In the genomic region with DNA sequence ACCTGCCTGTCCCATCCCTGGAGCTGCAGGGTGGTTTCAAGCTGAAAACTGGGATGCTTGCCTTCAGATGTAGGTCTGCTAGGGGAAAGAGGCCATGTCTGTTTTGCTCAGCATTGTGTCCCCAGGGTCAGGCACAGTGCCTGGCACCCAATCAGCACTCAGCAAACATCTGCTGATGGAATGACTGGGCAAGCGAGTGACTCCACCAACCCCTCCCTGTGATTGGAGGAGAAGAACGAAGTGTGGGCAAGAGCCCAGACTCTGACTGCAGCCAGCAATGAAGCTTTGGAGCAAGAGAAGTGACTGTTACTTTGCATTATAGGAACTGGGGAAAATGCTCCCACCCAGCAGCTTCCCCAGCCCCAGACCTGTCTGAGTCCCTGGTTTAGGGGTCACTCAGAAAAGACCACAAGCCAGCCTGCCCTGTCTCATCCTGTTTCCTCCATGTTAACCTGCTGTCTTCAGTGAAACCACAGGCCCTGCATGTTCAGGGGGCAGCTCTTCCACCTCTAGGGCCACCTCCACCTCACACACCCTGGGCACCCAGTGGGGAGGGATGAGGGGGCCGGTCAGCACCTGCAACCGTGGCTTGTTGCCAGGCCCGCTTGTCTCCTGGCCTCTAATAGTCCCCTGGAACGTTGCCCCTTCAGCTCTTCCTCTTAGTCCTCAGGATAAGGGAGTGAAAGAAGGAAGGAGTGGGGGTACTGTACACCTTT, we compare ENCODE assay signal across 15 cellular contexts.
DNase-seq lines count a peak whose midpoint lies in the region; ATAC-seq and TF ChIP-seq lines count a peak whose summit lies in the region.
"Had no signal": no experiment of that assay in that cellular context is flagged by ENCODE, and none has a peak within 500 bp of the region (broad histone marks: within the 10 kb centered on the region; RNA-seq: fewer than 3 reads in every experiment).

No MANE protein-coding gene starts in this region.

- DNase-seq in LNCaP clone FGC (ENCODE audit: low read depth) (peak; percentile 33), dorsolateral prefrontal cortex (peak; percentile 17 to 97 (median 92)), inferior parietal cortex (ENCODE audit: extremely low spot score) (peak; percentile 87), substantia nigra (lab: John Stamatoyannopoulos, UW) (peak in 47 of 49 donors; percentile 46 to 96 (median 84)), NCI-H2107 treated with DMSO at 0.1 percent for 48 hours (lab: John Stamatoyannopoulos, UW; ENCODE audit: unreplicated experiment) (no peak), PC-9 (no peak)
- DNase-seq in activated CD8-positive, alpha-beta T cell treated with anti-CD3 and anti-CD28 coated beads, Interleukin-2, amount 10 ng/mL, durations not matched to agents 7 days and 5 days = no peak
- DNase-seq: activated CD4-positive, alpha-beta T cell treated with anti-CD3 and anti-CD28 coated beads for 1 hour; activated naive CD8-positive, alpha-beta T cell treated with anti-CD3 and anti-CD28 coated beads, Interleukin-2, amount 50 U/mL, for 24 hours; dermis blood vessel endothelial cell; gastrocnemius medialis; naive thymus-derived CD4-positive, alpha-beta T cell; NCI-H226; stimulated activated naive CD8-positive, alpha-beta T cell treated with anti-CD3 and anti-CD28 coated beads, Interleukin-15, amount 100 ng/mL, for 72 hours had no signal

- peak overlapping the region; percentile 46 to 99 (median 91) for H3K27ac ChIP-seq in dorsolateral prefrontal cortex
- H3K27ac ChIP-seq in substantia nigra (ENCODE audit: low read depth, low read length, poor library complexity, severe bottlenecking) = peak overlapping the region; percentile 93
- H3K27ac ChIP-seq in PC-9 = no peak overlapping the region
- H3K27ac ChIP-seq: gastrocnemius medialis had no signal

- peaks cover 16% of the 10 kb centered on the region for H3K27me3 Mint-ChIP-seq in activated CD8-positive, alpha-beta T cell treated with anti-CD3 and anti-CD28 coated beads, Interleukin-2, amount 10 ng/mL, durations not matched to agents 7 days and 5 days (ENCODE audit: low read depth)

- POLR2A ChIA-PET in activated CD8-positive, alpha-beta T cell treated with anti-CD3 and anti-CD28 coated beads, Interleukin-2, amount 10 ng/mL, durations not matched to agents 7 days and 5 days (lab: Charles Lee) = no interaction called here
- POLR2A ChIA-PET in PC-9 (lab: Charles Lee; ENCODE audit: unreplicated experiment) = no interaction called here

- H3K27me3 ChIP-seq in dorsolateral prefrontal cortex = no peaks in the 10 kb centered on the region
- H3K27me3 ChIP-seq in PC-9 (ENCODE audit: insufficient read depth, low read depth) = peaks cover 90% of the 10 kb centered on the region
- H3K27me3 ChIP-seq: gastrocnemius medialis had no signal

- no peaks in the 10 kb centered on the region for H3K9me3 Mint-ChIP-seq in activated CD8-positive, alpha-beta T cell treated with anti-CD3 and anti-CD28 coated beads, Interleukin-2, amount 10 ng/mL, durations not matched to agents 7 days and 5 days (ENCODE audit: insufficient read depth)
- H3K9me3 Mint-ChIP-seq: activated naive CD8-positive, alpha-beta T cell treated with anti-CD3 and anti-CD28 coated beads, Interleukin-2, amount 50 U/mL, for 24 hours; naive thymus-derived CD4-positive, alpha-beta T cell; stimulated activated naive CD8-positive, alpha-beta T cell treated with anti-CD3 and anti-CD28 coated beads, Interleukin-15, amount 100 ng/mL, for 72 hours had no signal

- no peaks in the 10 kb centered on the region for H3K4me1 Mint-ChIP-seq in activated CD8-positive, alpha-beta T cell treated with anti-CD3 and anti-CD28 coated beads, Interleukin-2, amount 10 ng/mL, durations not matched to agents 7 days and 5 days (ENCODE audit: low read depth)
- H3K4me1 Mint-ChIP-seq: activated naive CD8-positive, alpha-beta T cell treated with anti-CD3 and anti-CD28 coated beads, Interleukin-2, amount 50 U/mL, for 24 hours; naive thymus-derived CD4-positive, alpha-beta T cell; stimulated activated naive CD8-positive, alpha-beta T cell treated with anti-CD3 and anti-CD28 coated beads, Interleukin-15, amount 100 ng/mL, for 72 hours had no signal

- H3K4me3 ChIP-seq in LNCaP clone FGC (ENCODE audit: low read depth, low read length) (no peak overlapping the region), dorsolateral prefrontal cortex (no peak overlapping the region), PC-9 (no peak overlapping the region)
- H3K4me3 ChIP-seq: gastrocnemius medialis, HAP-1 had no signal

- H3K36me3 Mint-ChIP-seq in activated CD8-positive, alpha-beta T cell treated with anti-CD3 and anti-CD28 coated beads, Interleukin-2, amount 10 ng/mL, durations not matched to agents 7 days and 5 days (ENCODE audit: low read depth) = no peaks in the 10 kb centered on the region
- H3K36me3 Mint-ChIP-seq: naive thymus-derived CD4-positive, alpha-beta T cell had no signal

- intact Hi-C loops in dorsolateral prefrontal cortex (cut with DNase I) = no loop called here
- intact Hi-C loops in PC-9 (cut with micrococcal nuclease; ENCODE audit: unreplicated experiment) = no loop called here

- no peak for TF ChIP-seq CTCF in LNCaP clone FGC (IDR thresholded peaks at IDR 0.05; ENCODE audit: control insufficient read depth, extremely low read depth, insufficient read depth)
- peak in 4 of 56 donors; percentile 17 to 20 (median 18) for TF ChIP-seq CTCF in dorsolateral prefrontal cortex (IDR thresholded peaks at IDR 0.05 in 54 of 56, conservative IDR thresholded peaks at IDR 0.05 in 2 of 56; ENCODE audit: low read depth in 1 of 56, partially characterized antibody in 56 of 56)
- TF ChIP-seq CTCF in PC-9 (conservative IDR thresholded peaks at IDR 0.05) = no peak

- BruUV-seq in PC-9 (replicated peaks; lab: Mats Ljungman, UMichigan) = no TSS peak

- H3K79me2 ChIP-seq in PC-9 (ENCODE audit: low read depth) = no peaks in the 10 kb centered on the region

- no peaks in the 10 kb centered on the region for H3K9me2 ChIP-seq in PC-9 (ENCODE audit: insufficient read depth)

- H3K4me2 ChIP-seq in PC-9 = no peak overlapping the region

- H3K4me1 ChIP-seq in PC-9 (replicated peaks; ENCODE audit: insufficient read depth) = no peaks in the 10 kb centered on the region
- H3K4me1 ChIP-seq: gastrocnemius medialis, HAP-1 had no signal

- H4K20me1 ChIP-seq in PC-9 (ENCODE audit: insufficient read depth) = no peaks in the 10 kb centered on the region

- H3F3A ChIP-seq in PC-9 (ENCODE audit: insufficient read depth, low read depth) = no peaks in the 10 kb centered on the region

- H3K27ac Mint-ChIP-seq in activated CD8-positive, alpha-beta T cell treated with anti-CD3 and anti-CD28 coated beads, Interleukin-2, amount 10 ng/mL, durations not matched to agents 7 days and 5 days = no peak overlapping the region
- H3K27ac Mint-ChIP-seq: activated naive CD8-positive, alpha-beta T cell treated with anti-CD3 and anti-CD28 coated beads, Interleukin-2, amount 50 U/mL, for 24 hours; naive thymus-derived CD4-positive, alpha-beta T cell; stimulated activated naive CD8-positive, alpha-beta T cell treated with anti-CD3 and anti-CD28 coated beads, Interleukin-15, amount 100 ng/mL, for 72 hours had no signal

- no peak overlapping the region for H3K4me3 Mint-ChIP-seq in activated CD8-positive, alpha-beta T cell treated with anti-CD3 and anti-CD28 coated beads, Interleukin-2, amount 10 ng/mL, durations not matched to agents 7 days and 5 days
- H3K4me3 Mint-ChIP-seq: activated naive CD8-positive, alpha-beta T cell treated with anti-CD3 and anti-CD28 coated beads, Interleukin-2, amount 50 U/mL, for 24 hours; naive thymus-derived CD4-positive, alpha-beta T cell; stimulated activated naive CD8-positive, alpha-beta T cell treated with anti-CD3 and anti-CD28 coated beads, Interleukin-15, amount 100 ng/mL, for 72 hours had no signal

- H3K36me3 ChIP-seq in PC-9 (ENCODE audit: low read depth) = no peaks in the 10 kb centered on the region
- H3K36me3 ChIP-seq: gastrocnemius medialis, HAP-1 had no signal

- H2AFZ ChIP-seq in PC-9 = no peak overlapping the region

- CTCF ChIA-PET in activated CD8-positive, alpha-beta T cell treated with anti-CD3 and anti-CD28 coated beads, Interleukin-2, amount 10 ng/mL, durations not matched to agents 7 days and 5 days (lab: Charles Lee) = no interaction called here
- CTCF ChIA-PET in PC-9 (lab: Charles Lee) = no interaction called here

- ATAC-seq in activated CD8-positive, alpha-beta T cell treated with anti-CD3 and anti-CD28 coated beads, Interleukin-2, amount 10 ng/mL, durations not matched to agents 7 days and 5 days = no peak
- ATAC-seq: activated naive CD8-positive, alpha-beta T cell treated with anti-CD3 and anti-CD28 coated beads, Interleukin-2, amount 50 U/mL, for 24 hours; gastrocnemius medialis; naive thymus-derived CD4-positive, alpha-beta T cell; stimulated activated naive CD8-positive, alpha-beta T cell treated with anti-CD3 and anti-CD28 coated beads, Interleukin-15, amount 100 ng/mL, for 72 hours had no signal

- no peaks in the 10 kb centered on the region for H3K9me3 ChIP-seq in PC-9 (ENCODE audit: insufficient read depth, low read depth)
- H3K9me3 ChIP-seq: gastrocnemius medialis, HAP-1 had no signal

Comparison
In these comparisons a context has a peak if more than half of its experiments do, and no peak if none do; other contexts are left out.
1. DNase-seq: peak in LNCaP clone FGC (single experiment), dorsolateral prefrontal cortex (10 of 10), inferior parietal cortex (single experiment) and substantia nigra (47 of 49); none in activated CD8-positive, alpha-beta T cell treated with anti-CD3 and anti-CD28 coated beads, Interleukin-2, amount 10 ng/mL, durations not matched to agents 7 days and 5 days (single experiment), NCI-H2107 treated with DMSO at 0.1 percent for 48 hours (single experiment) and PC-9 (0 of 2).